Comparison of ENCODE assay signal across 14 cellular contexts in the genomic region with DNA sequence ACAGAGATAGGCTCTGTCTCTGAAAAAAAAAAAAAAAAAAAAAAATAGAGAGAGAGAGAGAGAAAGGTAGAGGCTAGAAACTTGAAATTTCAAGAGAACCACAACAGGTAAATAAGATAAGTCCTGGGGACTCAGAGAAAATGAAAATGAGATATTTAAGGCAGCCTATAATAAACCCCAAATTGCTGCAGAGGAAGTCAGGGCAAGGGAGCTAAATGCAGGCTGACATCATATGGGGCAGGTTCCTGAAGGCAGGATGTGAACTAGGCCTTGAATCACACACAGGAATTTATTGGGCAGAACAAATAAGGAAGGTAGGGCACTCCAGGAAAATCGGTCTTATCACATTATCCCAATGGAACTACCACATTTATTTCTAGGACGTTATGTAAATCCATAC. TPM values are rescaled to one million over a fixed set of nuclear protein-coding genes. Genes with fewer than 3 reads are reported as not detected.
DNase-seq lines count a peak whose midpoint lies in the region; ATAC-seq, FAIRE-seq and TF ChIP-seq lines count a peak whose summit lies in the region.
"Had no signal": no experiment of that assay in that cellular context is flagged by ENCODE, and none has a peak within 500 bp of the region (broad histone marks: within the 10 kb centered on the region; RNA-seq: fewer than 3 reads in every experiment).

No MANE protein-coding gene starts in this region.

- no peaks in the 10 kb centered on the region for H4K20me1 ChIP-seq in astrocyte (ENCODE audit: insufficient read depth, low read length)

- no peak overlapping the region for H2BK5ac ChIP-seq in mesendoderm (ENCODE audit: low read length)

- H3K4me3 ChIP-seq in astrocyte (ENCODE audit: insufficient read depth, low read depth, low read length), result no peak overlapping the region
- H3K4me3 ChIP-seq in mesendoderm (ENCODE audit: low read length), result no peak overlapping the region
- H3K4me3 ChIP-seq in body of pancreas, result no peak overlapping the region
- H3K4me3 ChIP-seq in H7 (ENCODE audit: insufficient read depth, low read depth, low read length), result no peak overlapping the region
- H3K4me3 ChIP-seq: right atrium auricular region had no signal

- TF ChIP-seq CTCF in astrocyte (IDR thresholded peaks at IDR 0.05; ENCODE audit: insufficient read depth, low read depth, low read length), result no peak
- no peak for TF ChIP-seq CTCF in body of pancreas (IDR thresholded peaks at IDR 0.05)

- H3K36me3 ChIP-seq in astrocyte (ENCODE audit: insufficient read depth, low read length), result no peaks in the 10 kb centered on the region
- H3K36me3 ChIP-seq in mesendoderm (ENCODE audit: control insufficient read depth, insufficient read depth, low read length), result no peaks in the 10 kb centered on the region
- no peaks in the 10 kb centered on the region for H3K36me3 ChIP-seq in body of pancreas (replicated peaks in 1 of 2; ENCODE audit: insufficient read depth in 1 of 2, low read depth in 2 of 2)
- no peaks in the 10 kb centered on the region for H3K36me3 ChIP-seq in H7 (replicated peaks; ENCODE audit: control insufficient read depth, insufficient read depth, low read length)
- H3K36me3 ChIP-seq: right atrium auricular region had no signal

- peak overlapping the region; percentile 8 for H3K27ac Mint-ChIP-seq in astrocyte (ENCODE audit: unreplicated experiment)
- H3K27ac Mint-ChIP-seq: activated CD8-positive, alpha-beta T cell treated with anti-CD3 and anti-CD28 coated beads for 36 hours; CD4-positive, alpha-beta T cell; naive B cell had no signal

- ATAC-seq in GM18498 (IDR thresholded peaks at IDR 0.05; ENCODE audit: unreplicated experiment) (peak; percentile 69), body of pancreas (no peak), GM19463 (IDR thresholded peaks at IDR 0.05; ENCODE audit: unreplicated experiment) (no peak)
- ATAC-seq: activated CD8-positive, alpha-beta T cell treated with anti-CD3 and anti-CD28 coated beads for 36 hours had no signal

- H3K4me2 ChIP-seq in astrocyte (ENCODE audit: low read length) (peak overlapping the region; percentile 10), mesendoderm (ENCODE audit: low read length) (no peak overlapping the region)

- H3K27me3 Mint-ChIP-seq in astrocyte (ENCODE audit: low read depth, unreplicated experiment), result no peaks in the 10 kb centered on the region
- H3K27me3 Mint-ChIP-seq: activated CD8-positive, alpha-beta T cell treated with anti-CD3 and anti-CD28 coated beads for 36 hours; CD4-positive, alpha-beta T cell; naive B cell had no signal

- no peak overlapping the region for H3K4ac ChIP-seq in mesendoderm (ENCODE audit: low read depth, low read length)

- H3K36me3 Mint-ChIP-seq in astrocyte (ENCODE audit: low read depth, unreplicated experiment), result no peaks in the 10 kb centered on the region
- H3K36me3 Mint-ChIP-seq: naive B cell had no signal

- H3K4me3 Mint-ChIP-seq in astrocyte (ENCODE audit: unreplicated experiment), result no peak overlapping the region
- H3K4me3 Mint-ChIP-seq: activated CD8-positive, alpha-beta T cell treated with anti-CD3 and anti-CD28 coated beads for 36 hours; CD4-positive, alpha-beta T cell; naive B cell had no signal

- H2AK5ac ChIP-seq in mesendoderm (ENCODE audit: low read length), result no peak overlapping the region

- intact Hi-C loops in body of pancreas (cut with DNase I), result no loop called here

- no peak overlapping the region for H2BK120ac ChIP-seq in mesendoderm (ENCODE audit: low read depth, low read length)

- H3K27me3 ChIP-seq in astrocyte (ENCODE audit: insufficient read depth, low read length) (no peaks in the 10 kb centered on the region), mesendoderm (ENCODE audit: insufficient read depth, low read length, poor library complexity) (no peaks in the 10 kb centered on the region), body of pancreas (no peaks in the 10 kb centered on the region), H7 (ENCODE audit: control insufficient read depth, insufficient read depth, low read length) (no peaks in the 10 kb centered on the region)
- H3K27me3 ChIP-seq: right atrium auricular region had no signal

- no peaks in the 10 kb centered on the region for H3K79me1 ChIP-seq in mesendoderm (ENCODE audit: low read length)

- H3K27ac ChIP-seq in astrocyte (ENCODE audit: low read depth, low read length) (no peak overlapping the region), mesendoderm (ENCODE audit: low read depth, low read length) (no peak overlapping the region), body of pancreas (no peak overlapping the region)

- H3K9me3 Mint-ChIP-seq in astrocyte (ENCODE audit: unreplicated experiment), result peaks cover 3% of the 10 kb centered on the region
- H3K9me3 Mint-ChIP-seq: activated CD8-positive, alpha-beta T cell treated with anti-CD3 and anti-CD28 coated beads for 36 hours; CD4-positive, alpha-beta T cell; naive B cell had no signal

- H3K9me3 ChIP-seq in astrocyte (ENCODE audit: insufficient read depth, low read depth, low read length), result no peaks in the 10 kb centered on the region
- no peaks in the 10 kb centered on the region for H3K9me3 ChIP-seq in body of pancreas
- H3K9me3 ChIP-seq: right atrium auricular region had no signal

- no peak overlapping the region for H3K18ac ChIP-seq in mesendoderm (ENCODE audit: low read length)

- H3K79me2 ChIP-seq in astrocyte (ENCODE audit: insufficient read depth, low read length) (no peaks in the 10 kb centered on the region), mesendoderm (ENCODE audit: control insufficient read depth, insufficient read depth, low read length) (no peaks in the 10 kb centered on the region)

- no peak overlapping the region for H3K23ac ChIP-seq in mesendoderm (ENCODE audit: low read length)

- peak; percentile 23 for DNase-seq in HTR-8/SVneo (ENCODE audit: insufficient read length, low spot score)
- peak; percentile 57 for DNase-seq in astrocyte (ENCODE audit: low read depth)
- peak; percentile 21 for DNase-seq in mesendoderm
- no peak for DNase-seq in body of pancreas
- DNase-seq in H7, result no peak
- DNase-seq in activated T-cell treated with anti-CD3 and anti-CD28 coated beads, Interleukin-2, amount 50 U/mL, for 1 hour, result no peak
- DNase-seq: activated CD8-positive, alpha-beta T cell treated with anti-CD3 and anti-CD28 coated beads for 36 hours; activated naive CD4-positive, alpha-beta T cell treated with Interleukin-2 at 50 U/mL for 16 hours; CD4-positive, alpha-beta T cell; naive B cell; NCI-H2171 had no signal

- H3K4me1 ChIP-seq in astrocyte (ENCODE audit: insufficient read depth, low read length) (peaks cover 17% of the 10 kb centered on the region), mesendoderm (ENCODE audit: control insufficient read depth, low read depth, low read length) (no peaks in the 10 kb centered on the region), body of pancreas (no peaks in the 10 kb centered on the region)

- no CpG with 5 or more reads among the region's 2 CpGs for WGBS in mesendoderm (ENCODE audit: extremely low coverage, insufficient coverage, low lambda C conversion rate)
- 50 to 58% methylated on average over 2 of the region's 2 CpGs for WGBS in body of pancreas, 2 donors

- no peak overlapping the region for H4K5ac ChIP-seq in mesendoderm (ENCODE audit: low read length)

- H3K4me1 Mint-ChIP-seq in astrocyte (ENCODE audit: low read depth, unreplicated experiment), result peaks cover 15% of the 10 kb centered on the region

- no peak overlapping the region for H3K9ac ChIP-seq in astrocyte (ENCODE audit: low read length)
- no peak overlapping the region for H3K9ac ChIP-seq in mesendoderm (ENCODE audit: low read length)

- no peak overlapping the region for H4K8ac ChIP-seq in mesendoderm (ENCODE audit: low read depth, low read length)

- H2BK15ac ChIP-seq in mesendoderm (replicated peaks; ENCODE audit: low read depth), result no peak overlapping the region

- no peak overlapping the region for H3K56ac ChIP-seq in mesendoderm (ENCODE audit: low read length)

- FAIRE-seq in HTR-8/SVneo (lab: Jason Lieb, UNC) (no peak), astrocyte (lab: Jason Lieb, UNC) (no peak)

- H2AFZ ChIP-seq in astrocyte (ENCODE audit: low read depth, low read length), result no peak overlapping the region

- no peak for TF ChIP-seq POLR2A in body of pancreas (IDR thresholded peaks at IDR 0.05)

RNA-seq across cellular contexts. Expression of a gene that starts 54.9 kb away (rescaled TPM):
- total RNA-seq in astrocyte (54.8 and 60.2 TPM in 2 replicates), body of pancreas (10 to 100 TPM; 59.7 to 66.9 TPM)
- 40.3 TPM for polyA plus RNA-seq in mesendoderm (2013, experiment 1 of 2)
- polyA plus RNA-seq in mesendoderm (2013, experiment 2 of 2), result 39.3 TPM
- total RNA-seq in H7 (2014; rRNA removed; shearing (Covaris generic)), result 60.0 and 73.2 TPM in 2 replicates

Comparison
In these comparisons a context has a peak if more than half of its experiments do, and no peak if none do; other contexts are left out.
1. DNase-seq: peak in HTR-8/SVneo (single experiment), astrocyte (single experiment) and mesendoderm (single experiment); none in body of pancreas (0 of 4), H7 (single experiment) and activated T-cell treated with anti-CD3 and anti-CD28 coated beads, Interleukin-2, amount 50 U/mL, for 1 hour (single experiment).